9 cellular contexts compared by ENCODE assay signal in genomic region chr20:58017237-58017969, GRCh38.
DNase-seq lines count a peak whose midpoint lies in the region; ATAC-seq and TF ChIP-seq lines count a peak whose summit lies in the region.
"Had no signal": no experiment of that assay in that cellular context is flagged by ENCODE, and none has a peak within 500 bp of the region (broad histone marks: within the 10 kb centered on the region; RNA-seq: fewer than 3 reads in every experiment).

No MANE protein-coding gene starts in this region.

- no peaks in the 10 kb centered on the region; the same call in 1 of the 2 replicates for H3K27me3 Mint-ChIP-seq in HFFc6 (ENCODE audit: insufficient read depth)
- peaks cover 9% of the 10 kb centered on the region for H3K27me3 Mint-ChIP-seq in activated CD4-positive, alpha-beta memory T cell treated with anti-CD3 and anti-CD28 coated beads for 36 hours

- peaks cover 5% of the 10 kb centered on the region; the same call in 1 of the 2 replicates for H3K36me3 Mint-ChIP-seq in HFFc6 (ENCODE audit: low read depth)
- no peaks in the 10 kb centered on the region for H3K36me3 Mint-ChIP-seq in activated CD4-positive, alpha-beta memory T cell treated with anti-CD3 and anti-CD28 coated beads for 36 hours

- H3K36me3 ChIP-seq in stomach (no peaks in the 10 kb centered on the region), HAP-1 (replicated peaks) (no peaks in the 10 kb centered on the region)

- in situ Hi-C loops in HAP-1 (cut with MboI; ENCODE audit: low sequenced_read_pairs): no loop called here

- POLR2A ChIA-PET in activated CD4-positive, alpha-beta memory T cell treated with anti-CD3 and anti-CD28 coated beads for 36 hours (lab: Charles Lee): no interaction called here

- peak; percentile 74 for DNase-seq in HFFc6
- DNase-seq in anterior cingulate cortex (lab: John Stamatoyannopoulos, UW): peak in 53 of 58 donors; percentile 28 to 92 (median 68)
- DNase-seq in iris pigment epithelial cell (ENCODE audit: low read depth): peak; percentile 54
- peak; percentile 39 for DNase-seq in stomach
- DNase-seq in activated CD4-positive, alpha-beta memory T cell treated with anti-CD3 and anti-CD28 coated beads for 36 hours: no peak
- no peak for DNase-seq in HAP-1 (ENCODE audit: low spot score in 2 of 2)

- H3K27me3 ChIP-seq in stomach: peaks cover 0 to 18% (median 0%) of the 10 kb centered on the region in 3 donors
- H3K27me3 ChIP-seq in HAP-1 (ENCODE audit: low read depth): no peaks in the 10 kb centered on the region

- CTCF ChIA-PET in activated CD4-positive, alpha-beta memory T cell treated with anti-CD3 and anti-CD28 coated beads for 36 hours (lab: Charles Lee): no interaction called here

- TF ChIP-seq EP300 in stomach (IDR thresholded peaks at IDR 0.05): no peak

- intact Hi-C loops in stomach (cut with DNase I; ENCODE audit: low total_unique reads): no loop called here
- intact Hi-C loops in activated CD4-positive, alpha-beta memory T cell treated with anti-CD3 and anti-CD28 coated beads for 36 hours (cut with micrococcal nuclease): no loop called here

- no peak overlapping the region for H3K4me3 ChIP-seq in stomach
- H3K4me3 ChIP-seq in HAP-1: no peak overlapping the region

- H3K4me1 ChIP-seq in stomach (peaks cover 0 to 10% (median 3%) of the 10 kb centered on the region in 4 donors), HAP-1 (no peaks in the 10 kb centered on the region)

- peaks cover 68% of the 10 kb centered on the region for H3K4me1 Mint-ChIP-seq in HFFc6 (ENCODE audit: low read depth)
- H3K4me1 Mint-ChIP-seq in activated CD4-positive, alpha-beta memory T cell treated with anti-CD3 and anti-CD28 coated beads for 36 hours (ENCODE audit: low read depth): peaks cover 11% of the 10 kb centered on the region

- H3K27ac ChIP-seq in stomach: peak overlapping the region in 1 of 5 donors; percentile 34

- H3K9me3 Mint-ChIP-seq in HFFc6: peaks cover 4% of the 10 kb centered on the region; the same call in 1 of the 2 replicates
- H3K9me3 Mint-ChIP-seq in activated CD4-positive, alpha-beta memory T cell treated with anti-CD3 and anti-CD28 coated beads for 36 hours: no peaks in the 10 kb centered on the region
- H3K9me3 Mint-ChIP-seq: activated T-helper 1 cell treated with anti-CD3 and anti-CD28 coated beads, Interleukin-12 subunit alpha, Interleukin-12 subunit beta, Interleukin-2, Interleukin-4 antibody, amounts not matched to agents 30 ng/mL and 10 ng/mL and 1 ng/mL, durations not matched to agents 14 hours and 24 hours and 36 hours had no signal

- WGBS in stomach, 5 donors: 61 to 68% (median 65%) methylated on average over 14 to 20 of the region's 20 CpGs

- TF ChIP-seq CTCF in HFFc6 (IDR thresholded peaks at IDR 0.05): no peak
- no peak for TF ChIP-seq CTCF in stomach (IDR thresholded peaks at IDR 0.05)

- peak overlapping the region; percentile 75 for H3K4me3 Mint-ChIP-seq in HFFc6
- H3K4me3 Mint-ChIP-seq in activated CD4-positive, alpha-beta memory T cell treated with anti-CD3 and anti-CD28 coated beads for 36 hours: no peak overlapping the region
- H3K4me3 Mint-ChIP-seq: activated T-helper 1 cell treated with anti-CD3 and anti-CD28 coated beads, Interleukin-12 subunit alpha, Interleukin-12 subunit beta, Interleukin-2, Interleukin-4 antibody, amounts not matched to agents 30 ng/mL and 10 ng/mL and 1 ng/mL, durations not matched to agents 14 hours and 24 hours and 36 hours had no signal

- H3K9me3 ChIP-seq in stomach (no peaks in the 10 kb centered on the region), HAP-1 (no peaks in the 10 kb centered on the region)

- no peak for TF ChIP-seq POLR2A in stomach (IDR thresholded peaks at IDR 0.05)

- ATAC-seq in HG03442 (IDR thresholded peaks at IDR 0.05; ENCODE audit: unreplicated experiment) (no peak), GM21786 (IDR thresholded peaks at IDR 0.05; ENCODE audit: unreplicated experiment) (no peak)

- peak overlapping the region; percentile 84 for H3K27ac Mint-ChIP-seq in HFFc6
- H3K27ac Mint-ChIP-seq in activated CD4-positive, alpha-beta memory T cell treated with anti-CD3 and anti-CD28 coated beads for 36 hours: no peak overlapping the region
- H3K27ac Mint-ChIP-seq: activated T-helper 1 cell treated with anti-CD3 and anti-CD28 coated beads, Interleukin-12 subunit alpha, Interleukin-12 subunit beta, Interleukin-2, Interleukin-4 antibody, amounts not matched to agents 30 ng/mL and 10 ng/mL and 1 ng/mL, durations not matched to agents 14 hours and 24 hours and 36 hours had no signal

Comparison
In these comparisons a context has a peak if more than half of its experiments do, and no peak if none do; other contexts are left out.
1. DNase-seq: peak in HFFc6 (single experiment), anterior cingulate cortex (53 of 58), iris pigment epithelial cell (single experiment) and stomach (single experiment); none in activated CD4-positive, alpha-beta memory T cell treated with anti-CD3 and anti-CD28 coated beads for 36 hours (single experiment) and HAP-1 (0 of 2).